28 cellular contexts compared by ENCODE assay signal in genomic region chr4:16881151-16881884, GRCh38. TPM values are rescaled to one million over a fixed set of nuclear protein-coding genes. Genes with fewer than 3 reads are reported as not detected.
"Had no signal": no experiment of that assay in that cellular context is flagged by ENCODE, and none has a peak within 500 bp of the region (broad histone marks: within the 10 kb centered on the region; RNA-seq: fewer than 3 reads in every experiment).

No MANE protein-coding gene starts in this region.

- FAIRE-seq: urothelium cell line had no signal

- H3K27me3 Mint-ChIP-seq: stimulated activated naive B cell treated with anti-CD40 and anti-IgM and Interleukin-4, amounts not matched to agents 10 μg/mL and 1 μg/mL and 100 μg/mL, for 72 hours; stimulated activated naive CD8-positive, alpha-beta T cell treated with anti-CD3 and anti-CD28 coated beads, Interleukin-15, Interleukin-2, amounts not matched to agents 100 ng/mL and 50 ng/mL, for 24 hours had no signal

- H3K9me3 Mint-ChIP-seq: natural killer cell had no signal

- H3K36me3 ChIP-seq: neural progenitor cell, ovary, spleen, stomach, thoracic aorta, thyroid gland, tibial nerve, vagina had no signal

- H3K9me3 ChIP-seq: ovary, psoas muscle, spleen, stomach, thoracic aorta, thyroid gland, tibial nerve, upper lobe of left lung, vagina had no signal

- H3K4me1 ChIP-seq: neural progenitor cell, parathyroid adenoma, psoas muscle, spleen, stomach, thyroid gland, tibial nerve, upper lobe of left lung, vagina had no signal

- H3K4me1 Mint-ChIP-seq: neural progenitor cell; stimulated activated effector memory CD8-positive, alpha-beta T cell treated with anti-CD3 and anti-CD28 coated beads, Interleukin-12 subunit alpha, Interleukin-12 subunit beta, amount 100 ng/mL, for 72 hours; stimulated activated naive B cell treated with anti-CD40 and anti-IgM and Interleukin-4, amounts not matched to agents 10 μg/mL and 1 μg/mL and 100 μg/mL, for 72 hours had no signal

- H3K4me3 ChIP-seq: neural progenitor cell, ovary, psoas muscle, skin epidermis, smooth muscle cell, spleen, stomach, thoracic aorta, thyroid gland, tibial nerve, upper lobe of left lung, vagina had no signal

- H3K9ac ChIP-seq: neural progenitor cell, parathyroid adenoma had no signal

- H3K36me3 Mint-ChIP-seq: natural killer cell; stimulated activated effector memory CD8-positive, alpha-beta T cell treated with anti-CD3 and anti-CD28 coated beads, Interleukin-12 subunit alpha, Interleukin-12 subunit beta, amount 100 ng/mL, for 72 hours; stimulated activated naive B cell treated with anti-CD40 and anti-IgM and Interleukin-4, amounts not matched to agents 10 μg/mL and 1 μg/mL and 100 μg/mL, for 72 hours had no signal

- H3K27ac ChIP-seq: neural progenitor cell, ovary, parathyroid adenoma, psoas muscle, spleen, stomach, thoracic aorta, thyroid gland, tibial nerve, upper lobe of left lung, vagina had no signal

- H3K27ac Mint-ChIP-seq: natural killer cell; neural progenitor cell; progenitor cell of endocrine pancreas; stimulated activated effector memory CD8-positive, alpha-beta T cell treated with anti-CD3 and anti-CD28 coated beads, Interleukin-12 subunit alpha, Interleukin-12 subunit beta, amount 100 ng/mL, for 72 hours; stimulated activated naive B cell treated with anti-CD40 and anti-IgM and Interleukin-4, amounts not matched to agents 10 μg/mL and 1 μg/mL and 100 μg/mL, for 72 hours had no signal

- H2AFZ ChIP-seq: neural progenitor cell, parathyroid adenoma had no signal

- H3K4me3 Mint-ChIP-seq: natural killer cell; nephron; neural progenitor cell; stimulated activated effector memory CD8-positive, alpha-beta T cell treated with anti-CD3 and anti-CD28 coated beads, Interleukin-12 subunit alpha, Interleukin-12 subunit beta, amount 100 ng/mL, for 72 hours; stimulated activated naive B cell treated with anti-CD40 and anti-IgM and Interleukin-4, amounts not matched to agents 10 μg/mL and 1 μg/mL and 100 μg/mL, for 72 hours; stimulated activated naive CD8-positive, alpha-beta T cell treated with anti-CD3 and anti-CD28 coated beads, Interleukin-15, Interleukin-2, amounts not matched to agents 100 ng/mL and 50 ng/mL, for 24 hours had no signal

- H3K79me2 ChIP-seq: parathyroid adenoma had no signal

- H3K27me3 ChIP-seq: neural progenitor cell, ovary, spleen, stomach, thyroid gland, tibial nerve, upper lobe of left lung, vagina had no signal

- DNase-seq: natural killer cell; occipital lobe; ovary; posterior cingulate gyrus; psoas muscle; right cardiac atrium; spleen; stimulated activated CD4-positive, alpha-beta T cell treated with anti-CD3 and anti-CD28 coated beads, Interleukin-12 subunit alpha, Interleukin-12 subunit beta, amount 100 ng/mL, for 4 hours; stimulated activated CD4-positive, alpha-beta T cell treated with anti-CD3 and anti-CD28 coated beads, Interleukin-1b, Interleukin-23, amount 100 ng/mL, for 48 hours; stimulated activated CD4-positive, alpha-beta T cell treated with anti-CD3 and anti-CD28 coated beads, Interleukin-4, amount 100 ng/mL, for 24 hours; stimulated activated naive B cell treated with anti-CD40 and anti-IgM and Interleukin-4, amounts not matched to agents 10 μg/mL and 1 μg/mL and 100 μg/mL, for 72 hours; stimulated activated naive CD4-positive, alpha-beta T cell treated with Interleukin-2 at 50 U/mL for 16 hours; stomach; thyroid gland; upper lobe of left lung had no signal

- ATAC-seq: natural killer cell; psoas muscle; right cardiac atrium; sciatic nerve; stimulated activated effector memory CD8-positive, alpha-beta T cell treated with anti-CD3 and anti-CD28 coated beads, Interleukin-12 subunit alpha, Interleukin-12 subunit beta, amount 100 ng/mL, for 72 hours; stimulated activated naive B cell treated with anti-CD40 and anti-IgM and Interleukin-4, amounts not matched to agents 10 μg/mL and 1 μg/mL and 100 μg/mL, for 72 hours had no signal

- H3K4me2 ChIP-seq: neural progenitor cell, smooth muscle cell had no signal

RNA-seq across cellular contexts. Expression of gene LDB2, which starts 17.1 kb away (rescaled TPM):
- total RNA-seq: progenitor cell of endocrine pancreas had no signal
